In genomic region chr4:4333265-4333706, GRCh38 we compare ENCODE assay signal across 10 cellular contexts. TPM values are rescaled to one million over a fixed set of nuclear protein-coding genes. Genes with fewer than 3 reads are reported as not detected.
DNase-seq lines count a peak whose midpoint lies in the region; ATAC-seq and TF ChIP-seq lines count a peak whose summit lies in the region.
"Had no signal": no experiment of that assay in that cellular context is flagged by ENCODE, and none has a peak within 500 bp of the region (broad histone marks: within the 10 kb centered on the region; RNA-seq: fewer than 3 reads in every experiment).

No MANE protein-coding gene starts in this region.

- H3K9me3 ChIP-seq in adrenal gland (replicated peaks in 1 of 3) (no peaks in the 10 kb centered on the region), right cardiac atrium (ENCODE audit: control insufficient read depth, low read length) (no peaks in the 10 kb centered on the region), aorta (ENCODE audit: control insufficient read depth, low read length) (peaks cover 2% of the 10 kb centered on the region), prostate gland (no peaks in the 10 kb centered on the region)

- TF ChIP-seq CTCF in adrenal gland (IDR thresholded peaks at IDR 0.05) = no peak
- TF ChIP-seq CTCF in prostate gland (IDR thresholded peaks at IDR 0.05) = no peak

- H3K27ac ChIP-seq in adrenal gland (no peak overlapping the region), right cardiac atrium (ENCODE audit: low read length) (no peak overlapping the region), aorta (ENCODE audit: low read depth in 1 of 2, low read length in 2 of 2) (no peak overlapping the region), prostate gland (no peak overlapping the region)
- H3K27ac ChIP-seq: KMS-11 had no signal

- no peak overlapping the region for H3K4me3 ChIP-seq in adrenal gland
- H3K4me3 ChIP-seq in right cardiac atrium (ENCODE audit: low read length) = no peak overlapping the region
- H3K4me3 ChIP-seq in aorta (ENCODE audit: low read length in 2 of 2) = no peak overlapping the region
- H3K4me3 ChIP-seq in prostate gland = no peak overlapping the region

- H3K4me1 Mint-ChIP-seq in activated naive CD4-positive, alpha-beta T cell treated with anti-CD3 and anti-CD28 coated beads for 36 hours (ENCODE audit: low read depth) = peaks cover 8% of the 10 kb centered on the region
- H3K4me1 Mint-ChIP-seq in activated T-helper 1 cell treated with anti-CD3 and anti-CD28 coated beads, Interleukin-12 subunit alpha, Interleukin-12 subunit beta, Interleukin-2, Interleukin-4 antibody, amounts not matched to agents 30 ng/mL and 10 ng/mL and 1 ng/mL, durations not matched to agents 14 hours and 24 hours and 36 hours (ENCODE audit: low read depth) = no peaks in the 10 kb centered on the region

- no peaks in the 10 kb centered on the region for H3K27me3 ChIP-seq in adrenal gland
- no peaks in the 10 kb centered on the region for H3K27me3 ChIP-seq in right cardiac atrium (ENCODE audit: control insufficient read depth, insufficient read depth)
- H3K27me3 ChIP-seq in aorta (ENCODE audit: control insufficient read depth in 1 of 2, insufficient read depth in 2 of 2, low read length in 1 of 2) = no peaks in the 10 kb centered on the region
- no peaks in the 10 kb centered on the region for H3K27me3 ChIP-seq in prostate gland (replicated peaks; ENCODE audit: insufficient read depth)

- H3K27me3 Mint-ChIP-seq in activated naive CD4-positive, alpha-beta T cell treated with anti-CD3 and anti-CD28 coated beads for 36 hours (ENCODE audit: low read depth) = no peaks in the 10 kb centered on the region
- H3K27me3 Mint-ChIP-seq in activated T-helper 1 cell treated with anti-CD3 and anti-CD28 coated beads, Interleukin-12 subunit alpha, Interleukin-12 subunit beta, Interleukin-2, Interleukin-4 antibody, amounts not matched to agents 30 ng/mL and 10 ng/mL and 1 ng/mL, durations not matched to agents 14 hours and 24 hours and 36 hours (ENCODE audit: insufficient read depth) = no peaks in the 10 kb centered on the region

- WGBS in adrenal gland, 4 donors = 56 to 77% (median 68%) methylated on average over 9 to 11 of the region's 11 CpGs
- 17% methylated on average over 11 of the region's 11 CpGs for WGBS in right cardiac atrium
- 40 to 47% methylated on average over 11 of the region's 11 CpGs for WGBS in aorta, 2 donors
- WGBS in prostate gland = 46% methylated on average over 11 of the region's 11 CpGs

- H3K36me3 Mint-ChIP-seq in activated naive CD4-positive, alpha-beta T cell treated with anti-CD3 and anti-CD28 coated beads, Interleukin-2, amount 50 U/mL, for 72 hours = no peaks in the 10 kb centered on the region
- no peaks in the 10 kb centered on the region for H3K36me3 Mint-ChIP-seq in activated naive CD4-positive, alpha-beta T cell treated with anti-CD3 and anti-CD28 coated beads for 36 hours (ENCODE audit: low read depth)
- H3K36me3 Mint-ChIP-seq in activated T-helper 1 cell treated with anti-CD3 and anti-CD28 coated beads, Interleukin-12 subunit alpha, Interleukin-12 subunit beta, Interleukin-2, Interleukin-4 antibody, amounts not matched to agents 30 ng/mL and 10 ng/mL and 1 ng/mL, durations not matched to agents 14 hours and 24 hours and 36 hours (ENCODE audit: low read depth) = no peaks in the 10 kb centered on the region

- TF ChIP-seq POLR2A in adrenal gland (IDR thresholded peaks at IDR 0.05) (no peak), prostate gland (IDR thresholded peaks at IDR 0.05) (no peak)

- DNase-seq in activated naive CD4-positive, alpha-beta T cell treated with anti-CD3 and anti-CD28 coated beads, Interleukin-2, amount 50 U/mL, for 72 hours (ENCODE audit: low spot score in 2 of 2) = no peak
- no peak for DNase-seq in activated naive CD4-positive, alpha-beta T cell treated with anti-CD3 and anti-CD28 coated beads for 36 hours
- DNase-seq in adrenal gland (peak in 4 of 7 donors; percentile 26 to 64 (median 32)), right cardiac atrium (peak; percentile 71 to 91 (median 89)), aorta (no peak), prostate gland (ENCODE audit: low spot score) (no peak)
- no peak for DNase-seq in activated T-helper 1 cell treated with anti-CD3 and anti-CD28 coated beads, Interleukin-12 subunit alpha, Interleukin-12 subunit beta, Interleukin-2, Interleukin-4 antibody, amounts not matched to agents 30 ng/mL and 10 ng/mL and 1 ng/mL, durations not matched to agents 14 hours and 24 hours and 36 hours (ENCODE audit: low spot score)
- DNase-seq: occipital lobe had no signal

- H3K36me3 ChIP-seq in adrenal gland (replicated peaks in 1 of 2) (no peaks in the 10 kb centered on the region), aorta (ENCODE audit: control insufficient read depth in 1 of 2, insufficient read depth in 2 of 2, low read length in 1 of 2) (no peaks in the 10 kb centered on the region), prostate gland (no peaks in the 10 kb centered on the region)

- intact Hi-C loops in activated naive CD4-positive, alpha-beta T cell treated with anti-CD3 and anti-CD28 coated beads for 36 hours (cut with micrococcal nuclease) = no loop called here
- intact Hi-C loops in adrenal gland (cut with DNase I) (loop anchor here in 1 of 2 donors (5.0 kb wide), 1 partner anchor 81 kb away; no protein-coding TSS in a partner anchor), right cardiac atrium (cut with DNase I) (loop anchor here in 1 of 4 donors (5.0 kb wide), 1 partner anchor 81 kb away; no protein-coding TSS in a partner anchor), aorta (cut with DNase I) (no loop called here), prostate gland (cut with DNase I) (loop anchor here (5.0 kb wide), 1 partner anchor 81 kb away; no protein-coding TSS in a partner anchor)
- intact Hi-C loops in activated T-helper 1 cell treated with anti-CD3 and anti-CD28 coated beads, Interleukin-12 subunit alpha, Interleukin-12 subunit beta, Interleukin-2, Interleukin-4 antibody, amounts not matched to agents 30 ng/mL and 10 ng/mL and 1 ng/mL, durations not matched to agents 14 hours and 24 hours and 36 hours (cut with micrococcal nuclease) = no loop called here

- no peaks in the 10 kb centered on the region for H3K9me3 Mint-ChIP-seq in activated naive CD4-positive, alpha-beta T cell treated with anti-CD3 and anti-CD28 coated beads, Interleukin-2, amount 50 U/mL, for 72 hours
- H3K9me3 Mint-ChIP-seq in activated naive CD4-positive, alpha-beta T cell treated with anti-CD3 and anti-CD28 coated beads for 36 hours = no peaks in the 10 kb centered on the region
- H3K9me3 Mint-ChIP-seq in activated T-helper 1 cell treated with anti-CD3 and anti-CD28 coated beads, Interleukin-12 subunit alpha, Interleukin-12 subunit beta, Interleukin-2, Interleukin-4 antibody, amounts not matched to agents 30 ng/mL and 10 ng/mL and 1 ng/mL, durations not matched to agents 14 hours and 24 hours and 36 hours = no peaks in the 10 kb centered on the region

- peak; percentile 43 to 54 for ATAC-seq in activated naive CD4-positive, alpha-beta T cell treated with anti-CD3 and anti-CD28 coated beads, Interleukin-2, amount 50 U/mL, for 72 hours
- ATAC-seq in right cardiac atrium (peak; percentile 83 to 93), aorta (ENCODE audit: low FRiP score) (no peak), HG02981 (IDR thresholded peaks at IDR 0.05; ENCODE audit: unreplicated experiment) (no peak)

- CTCF ChIA-PET in activated naive CD4-positive, alpha-beta T cell treated with anti-CD3 and anti-CD28 coated beads for 36 hours (lab: Charles Lee) = interaction anchor here (0.8 to 3.6 kb wide), 3 partner anchors 10 to 82 kb away, joined by 3 to 15 read pairs (median 4); no protein-coding TSS in a partner anchor

- H3K4me1 ChIP-seq in adrenal gland (replicated peaks in 1 of 2) = peaks cover 0 to 3% of the 10 kb centered on the region in 2 donors
- H3K4me1 ChIP-seq in right cardiac atrium (ENCODE audit: control insufficient read depth, insufficient read depth, low read length) = no peaks in the 10 kb centered on the region
- H3K4me1 ChIP-seq in aorta (ENCODE audit: control insufficient read depth in 1 of 2, insufficient read depth in 2 of 2, low read length in 2 of 2) = no peaks in the 10 kb centered on the region
- no peaks in the 10 kb centered on the region for H3K4me1 ChIP-seq in prostate gland (replicated peaks)

- no peak overlapping the region for H3K27ac Mint-ChIP-seq in activated naive CD4-positive, alpha-beta T cell treated with anti-CD3 and anti-CD28 coated beads, Interleukin-2, amount 50 U/mL, for 72 hours
- no peak overlapping the region for H3K27ac Mint-ChIP-seq in activated naive CD4-positive, alpha-beta T cell treated with anti-CD3 and anti-CD28 coated beads for 36 hours
- H3K27ac Mint-ChIP-seq in activated T-helper 1 cell treated with anti-CD3 and anti-CD28 coated beads, Interleukin-12 subunit alpha, Interleukin-12 subunit beta, Interleukin-2, Interleukin-4 antibody, amounts not matched to agents 30 ng/mL and 10 ng/mL and 1 ng/mL, durations not matched to agents 14 hours and 24 hours and 36 hours = no peak overlapping the region

- no peak overlapping the region for H3K4me3 Mint-ChIP-seq in activated naive CD4-positive, alpha-beta T cell treated with anti-CD3 and anti-CD28 coated beads for 36 hours
- no peak overlapping the region for H3K4me3 Mint-ChIP-seq in activated T-helper 1 cell treated with anti-CD3 and anti-CD28 coated beads, Interleukin-12 subunit alpha, Interleukin-12 subunit beta, Interleukin-2, Interleukin-4 antibody, amounts not matched to agents 30 ng/mL and 10 ng/mL and 1 ng/mL, durations not matched to agents 14 hours and 24 hours and 36 hours

RNA-seq across cellular contexts. Expression of gene ZBTB49, which starts 43.2 kb away (rescaled TPM):
- 1 to 10 TPM; 3.9 to 6.0 TPM for total RNA-seq in activated naive CD4-positive, alpha-beta T cell treated with anti-CD3 and anti-CD28 coated beads, Interleukin-2, amount 50 U/mL, for 72 hours
- total RNA-seq in activated naive CD4-positive, alpha-beta T cell treated with anti-CD3 and anti-CD28 coated beads for 36 hours = 1 to 10 TPM; 4.2 to 4.5 TPM
- total RNA-seq in adrenal gland (1 to 10 TPM; 3.3 to 7.2 (median 5.1) TPM), right cardiac atrium (1 to 10 TPM; 4.2 to 6.0 (median 4.8) TPM), aorta (1 to 10 TPM; 4.9 to 7.4 TPM), prostate gland (10 to 100 TPM in 1 of 2 donors, 1 to 10 TPM in 1; 5.1 to 10.3 TPM)
- polyA plus RNA-seq in adrenal gland (1 to 10 TPM; 3.3 to 4.9 (median 4.4) TPM), right cardiac atrium (2.2 TPM), aorta (1 to 10 TPM; 1.4 to 4.8 TPM)
- 7.4 and 8.5 TPM in 2 replicates for total RNA-seq in activated T-helper 1 cell treated with anti-CD3 and anti-CD28 coated beads, Interleukin-12 subunit alpha, Interleukin-12 subunit beta, Interleukin-2, Interleukin-4 antibody, amounts not matched to agents 30 ng/mL and 10 ng/mL and 1 ng/mL, durations not matched to agents 14 hours and 24 hours and 36 hours

RNA-seq across cellular contexts. Expression of gene LYAR, which starts 43.3 kb away (rescaled TPM):
- total RNA-seq in activated naive CD4-positive, alpha-beta T cell treated with anti-CD3 and anti-CD28 coated beads, Interleukin-2, amount 50 U/mL, for 72 hours = 10 to 100 TPM; 34.7 to 39.6 TPM
- 10 to 100 TPM; 42.3 to 42.4 TPM for total RNA-seq in activated naive CD4-positive, alpha-beta T cell treated with anti-CD3 and anti-CD28 coated beads for 36 hours
- 10 to 100 TPM in 2 of 8 donors, 1 to 10 TPM in 6; 5.1 to 13.8 (median 7.6) TPM for total RNA-seq in adrenal gland
- 10 to 100 TPM; 10.1 to 30.1 (median 19.5) TPM for polyA plus RNA-seq in adrenal gland
- total RNA-seq in right cardiac atrium = 10 to 100 TPM; 10.0 to 12.4 (median 11.1) TPM
- 15.0 TPM for polyA plus RNA-seq in right cardiac atrium
- total RNA-seq in aorta = 10 to 100 TPM in 1 of 2 donors, 1 to 10 TPM in 1; 9.6 to 12.1 TPM
- polyA plus RNA-seq in aorta = 10 to 100 TPM; 12.1 to 14.8 TPM
- 86.8 and 88.3 TPM in 2 replicates for total RNA-seq in activated T-helper 1 cell treated with anti-CD3 and anti-CD28 coated beads, Interleukin-12 subunit alpha, Interleukin-12 subunit beta, Interleukin-2, Interleukin-4 antibody, amounts not matched to agents 30 ng/mL and 10 ng/mL and 1 ng/mL, durations not matched to agents 14 hours and 24 hours and 36 hours
- 10 to 100 TPM in 1 of 2 donors, 1 to 10 TPM in 1; 9.0 to 19.1 TPM for total RNA-seq in prostate gland

RNA-seq across cellular contexts. Expression of gene NSG1, which starts 53.6 kb away (rescaled TPM):
- under 1 TPM; 0.25 to 0.91 TPM for total RNA-seq in activated naive CD4-positive, alpha-beta T cell treated with anti-CD3 and anti-CD28 coated beads, Interleukin-2, amount 50 U/mL, for 72 hours
- 1 to 10 TPM; 1.9 to 2.1 TPM for total RNA-seq in activated naive CD4-positive, alpha-beta T cell treated with anti-CD3 and anti-CD28 coated beads for 36 hours
- 10 to 100 TPM in 4 of 8 donors, 1 to 10 TPM in 4; 1.4 to 42.7 (median 9.9) TPM for total RNA-seq in adrenal gland
- polyA plus RNA-seq in adrenal gland = 10 to 100 TPM in 2 of 3 donors, 1 to 10 TPM in 1; 6.7 to 39.0 (median 13.2) TPM
- total RNA-seq in right cardiac atrium = 10 to 100 TPM in 1 of 4 donors, 1 to 10 TPM in 3; 6.2 to 16.2 (median 7.5) TPM
- 4.9 TPM for polyA plus RNA-seq in right cardiac atrium
- under 1 TPM; 0.58 to 0.78 TPM for total RNA-seq in aorta
- polyA plus RNA-seq in aorta = 1 to 10 TPM in 1 of 2 donors, not detected in 1; 1.5 TPM
- total RNA-seq in activated T-helper 1 cell treated with anti-CD3 and anti-CD28 coated beads, Interleukin-12 subunit alpha, Interleukin-12 subunit beta, Interleukin-2, Interleukin-4 antibody, amounts not matched to agents 30 ng/mL and 10 ng/mL and 1 ng/mL, durations not matched to agents 14 hours and 24 hours and 36 hours = 0.18 and 0.27 TPM in 2 replicates
- total RNA-seq in prostate gland = 10 to 100 TPM; 17.1 to 88.8 TPM

Comparison
In these comparisons a context has a peak if more than half of its experiments do, and no peak if none do; other contexts are left out.
1. ATAC-seq: peak in activated naive CD4-positive, alpha-beta T cell treated with anti-CD3 and anti-CD28 coated beads, Interleukin-2, amount 50 U/mL, for 72 hours (2 of 2) and right cardiac atrium (2 of 2); none in aorta (single experiment) and HG02981 (single experiment).
2. DNase-seq: peak in adrenal gland (4 of 7) and right cardiac atrium (3 of 3); none in activated naive CD4-positive, alpha-beta T cell treated with anti-CD3 and anti-CD28 coated beads, Interleukin-2, amount 50 U/mL, for 72 hours (0 of 2), activated naive CD4-positive, alpha-beta T cell treated with anti-CD3 and anti-CD28 coated beads for 36 hours (single experiment), aorta (0 of 2), activated T-helper 1 cell treated with anti-CD3 and anti-CD28 coated beads, Interleukin-12 subunit alpha, Interleukin-12 subunit beta, Interleukin-2, Interleukin-4 antibody, amounts not matched to agents 30 ng/mL and 10 ng/mL and 1 ng/mL, durations not matched to agents 14 hours and 24 hours and 36 hours (single experiment) and prostate gland (single experiment).